ENCODE assay signal across 9 cellular contexts in the genomic region with DNA sequence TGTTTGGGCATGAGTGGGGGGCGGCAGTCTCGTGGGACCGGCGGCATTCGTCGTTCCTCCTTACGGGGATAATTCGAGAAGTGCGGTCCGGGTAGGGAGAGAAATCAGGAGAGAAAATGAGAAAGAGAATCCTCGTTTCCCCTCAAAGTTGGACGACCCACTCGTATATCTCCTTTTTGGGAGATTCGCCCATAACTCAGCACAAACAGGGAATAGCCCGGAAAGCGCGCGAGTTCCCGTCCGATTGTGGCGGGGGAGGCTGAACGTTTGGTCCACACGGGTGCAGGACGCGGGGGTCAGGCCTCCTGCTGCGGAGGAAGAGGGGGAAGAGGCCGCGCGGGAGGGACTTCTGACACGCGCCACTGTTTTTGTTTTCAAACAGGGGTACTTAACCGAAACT. TPM values are rescaled to one million over a fixed set of nuclear protein-coding genes. Genes with fewer than 3 reads are reported as not detected.
DNase-seq lines count a peak whose midpoint lies in the region; ATAC-seq, FAIRE-seq and TF ChIP-seq lines count a peak whose summit lies in the region.
"Had no signal": no experiment of that assay in that cellular context is flagged by ENCODE, and none has a peak within 500 bp of the region (broad histone marks: within the 10 kb centered on the region; RNA-seq: fewer than 3 reads in every experiment).

No MANE protein-coding gene starts in this region.

- peak overlapping the region; percentile 63 for H3K4me3 Mint-ChIP-seq in activated CD8-positive, alpha-beta memory T cell treated with anti-CD3 and anti-CD28 coated beads, Interleukin-2, amount 10 ng/mL, durations not matched to agents 7 days and 5 days

- H3K27me3 ChIP-seq in subcutaneous abdominal adipose tissue (ENCODE audit: control insufficient read depth in 5 of 5, insufficient read depth in 4 of 5, low read length in 5 of 5) = no peaks in the 10 kb centered on the region

- H3K27ac ChIP-seq in kidney (ENCODE audit: low read depth in 2 of 2, low read length in 2 of 2) (no peak overlapping the region), subcutaneous abdominal adipose tissue (ENCODE audit: low read depth, low read length) (no peak overlapping the region)

- H3K36me3 ChIP-seq in kidney (ENCODE audit: control insufficient read depth in 1 of 2, insufficient read depth in 2 of 2, low read length in 2 of 2) (no peaks in the 10 kb centered on the region), subcutaneous abdominal adipose tissue (ENCODE audit: control insufficient read depth in 5 of 5, insufficient read depth in 5 of 5, low read length in 5 of 5) (no peaks in the 10 kb centered on the region)

- H3K9me3 ChIP-seq in kidney (ENCODE audit: control insufficient read depth in 1 of 2, low read length in 2 of 2) (no peaks in the 10 kb centered on the region), subcutaneous abdominal adipose tissue (ENCODE audit: control insufficient read depth in 5 of 5, low read length in 5 of 5) (no peaks in the 10 kb centered on the region)

- H3K36me3 Mint-ChIP-seq in activated CD8-positive, alpha-beta memory T cell treated with anti-CD3 and anti-CD28 coated beads, Interleukin-2, amount 10 ng/mL, durations not matched to agents 7 days and 5 days = no peaks in the 10 kb centered on the region

- no peak for TF ChIP-seq CTCF in astrocyte of the cerebellum (IDR thresholded peaks at IDR 0.05; ENCODE audit: low read depth, low read length, missing control alignments)
- TF ChIP-seq CTCF in kidney (IDR thresholded peaks at IDR 0.05; ENCODE audit: borderline replicate concordance, extremely low read depth, insufficient read depth) = no peak

- ATAC-seq in activated CD8-positive, alpha-beta memory T cell treated with anti-CD3 and anti-CD28 coated beads, Interleukin-2, amount 10 ng/mL, durations not matched to agents 7 days and 5 days = no peak
- ATAC-seq in HG03095 (IDR thresholded peaks at IDR 0.05; ENCODE audit: unreplicated experiment) (no peak), GM21786 (IDR thresholded peaks at IDR 0.05; ENCODE audit: unreplicated experiment) (no peak)

- no peak for DNase-seq in activated CD8-positive, alpha-beta memory T cell treated with anti-CD3 and anti-CD28 coated beads, Interleukin-2, amount 10 ng/mL, durations not matched to agents 7 days and 5 days
- DNase-seq in activated CD8-positive, alpha-beta memory T cell treated with anti-CD3 and anti-CD28 coated beads, Interleukin-2, amount 50 U/mL, for 4 hours = no peak
- DNase-seq in astrocyte of the cerebellum (ENCODE audit: low read depth) (no peak), kidney (no peak), NOMO-1 (lab: John Stamatoyannopoulos, UW; ENCODE audit: unreplicated experiment in 2 of 2) (no peak)

- H3K9ac ChIP-seq in kidney (ENCODE audit: low read length in 2 of 2) (no peak overlapping the region), subcutaneous abdominal adipose tissue (ENCODE audit: low read length in 5 of 5) (peak overlapping the region in 4 of 5 donors; percentile 52 to 81 (median 67))

- CTCF ChIA-PET in activated CD8-positive, alpha-beta memory T cell treated with anti-CD3 and anti-CD28 coated beads, Interleukin-2, amount 10 ng/mL, durations not matched to agents 7 days and 5 days (lab: Charles Lee) = no interaction called here

- no peak for FAIRE-seq in kidney (lab: Jason Lieb, UNC)

- peaks cover 9% of the 10 kb centered on the region for H3K4me1 Mint-ChIP-seq in activated CD8-positive, alpha-beta memory T cell treated with anti-CD3 and anti-CD28 coated beads, Interleukin-2, amount 10 ng/mL, durations not matched to agents 7 days and 5 days

- H3K9me3 Mint-ChIP-seq in activated CD8-positive, alpha-beta memory T cell treated with anti-CD3 and anti-CD28 coated beads, Interleukin-2, amount 10 ng/mL, durations not matched to agents 7 days and 5 days (ENCODE audit: low read depth) = no peaks in the 10 kb centered on the region
- H3K9me3 Mint-ChIP-seq: activated naive CD4-positive, alpha-beta T cell treated with anti-CD3 and anti-CD28 coated beads, Interleukin-2, amount 50 U/mL, for 72 hours had no signal

- no peak overlapping the region for H3K27ac Mint-ChIP-seq in activated CD8-positive, alpha-beta memory T cell treated with anti-CD3 and anti-CD28 coated beads, Interleukin-2, amount 10 ng/mL, durations not matched to agents 7 days and 5 days

- H3K4me3 ChIP-seq in astrocyte of the cerebellum (ENCODE audit: low read depth, low read length) = peak overlapping the region; percentile 74
- H3K4me3 ChIP-seq in kidney (ENCODE audit: low read length in 2 of 2) = peak overlapping the region; percentile 2 to 52
- H3K4me3 ChIP-seq in subcutaneous abdominal adipose tissue (ENCODE audit: low read depth in 1 of 5, low read length in 5 of 5) = peak overlapping the region; percentile 82 to 93 (median 85)

- H3K4me1 ChIP-seq in kidney (ENCODE audit: control insufficient read depth in 1 of 2, insufficient read depth in 1 of 2, low read depth in 1 of 2, low read length in 2 of 2) (peaks cover 0 to 2% of the 10 kb centered on the region in 2 donors), subcutaneous abdominal adipose tissue (ENCODE audit: control insufficient read depth in 5 of 5, insufficient read depth in 5 of 5, low read length in 5 of 5) (peaks cover 0 to 16% (median 13%) of the 10 kb centered on the region in 5 donors)

- peaks cover 82% of the 10 kb centered on the region for H3K27me3 Mint-ChIP-seq in activated CD8-positive, alpha-beta memory T cell treated with anti-CD3 and anti-CD28 coated beads, Interleukin-2, amount 10 ng/mL, durations not matched to agents 7 days and 5 days

- intact Hi-C loops in kidney (cut with DNase I) = no loop called here

- in situ Hi-C loops in astrocyte of the cerebellum (cut with HindIII; ENCODE audit: low sequenced_read_pairs) = no loop called here

RNA-seq across cellular contexts. Expression of a gene that starts 42.4 kb away (rescaled TPM):
- total RNA-seq in activated CD8-positive, alpha-beta memory T cell treated with anti-CD3 and anti-CD28 coated beads, Interleukin-2, amount 10 ng/mL, durations not matched to agents 7 days and 5 days = not detected
- total RNA-seq in kidney = not detected
- polyA plus RNA-seq in kidney (ENCODE audit: insufficient read depth, low read depth, low replicate concordance) = not detected
- total RNA-seq: activated naive CD4-positive, alpha-beta T cell treated with anti-CD3 and anti-CD28 coated beads, Interleukin-2, amount 50 U/mL, for 72 hours had no signal

Comparison
In these comparisons a context has a peak if more than half of its experiments do, and no peak if none do; other contexts are left out.
1. H3K4me3 ChIP-seq: peak in every context shown above with its lines; median percentile 85 in subcutaneous abdominal adipose tissue; 74 in astrocyte of the cerebellum; 27 in kidney.
2. H3K9ac ChIP-seq: peak in subcutaneous abdominal adipose tissue (4 of 5); none in kidney (0 of 2).